Comparison of ENCODE assay signal across 8 cellular contexts in genomic region chr19:53101518-53101917, GRCh38. TPM values are rescaled to one million over a fixed set of nuclear protein-coding genes. Genes with fewer than 3 reads are reported as not detected.
DNase-seq lines count a peak whose midpoint lies in the region; ATAC-seq and TF ChIP-seq lines count a peak whose summit lies in the region.

No MANE protein-coding gene starts in this region.

- no peak overlapping the region for H3K4ac ChIP-seq in H9 (ENCODE audit: low read depth, low read length)

- peaks cover 7 to 26% (median 22%) of the 10 kb centered on the region in 3 experiments for H3K36me3 Mint-ChIP-seq in H9 (ENCODE audit: insufficient read depth in 1 of 3, low read depth in 3 of 3)
- H3K36me3 Mint-ChIP-seq in activated T-helper 2 cell treated with anti-CD3 and anti-CD28 coated beads, Interferon-gamma antibody, Interleukin-2, Interleukin-4, amounts not matched to agents 10 μg/mL and 5 μg/mL and 100 μg/mL, durations not matched to agents 14 hours and 24 hours and 36 hours (ENCODE audit: low read depth), result peaks cover 56% of the 10 kb centered on the region
- peaks cover 16% of the 10 kb centered on the region for H3K36me3 Mint-ChIP-seq in mesothelial cell of epicardium

- no peak overlapping the region for H3K14ac ChIP-seq in H9 (ENCODE audit: insufficient read depth, low read length)

- H2AK5ac ChIP-seq in H9 (ENCODE audit: insufficient read length, low read length), result no peak overlapping the region

- H3K18ac ChIP-seq in H9 (ENCODE audit: insufficient read length, low read depth, low read length), result no peak overlapping the region

- H3K4me3 ChIP-seq in BLaER1, result peak overlapping the region; percentile 79

- H3K9ac ChIP-seq in BLaER1 (peak overlapping the region; percentile 88), H9 (ENCODE audit: extremely low read depth, insufficient read length, low read length) (no peak overlapping the region)

- H4K91ac ChIP-seq in H9 (ENCODE audit: insufficient read length, low read depth, low read length), result no peak overlapping the region

- TF ChIP-seq CTCF in H9 (conservative IDR thresholded peaks at IDR 0.05) (no peak), mesothelial cell of epicardium (IDR thresholded peaks at IDR 0.05; ENCODE audit: unreplicated experiment) (no peak)

- H2BK12ac ChIP-seq in H9 (ENCODE audit: insufficient read length, low read depth, low read length), result no peak overlapping the region

- H2BK5ac ChIP-seq in H9 (ENCODE audit: insufficient read length, low read length), result no peak overlapping the region

- H3K9me3 ChIP-seq in BLaER1, result no peaks in the 10 kb centered on the region
- no peaks in the 10 kb centered on the region for H3K9me3 ChIP-seq in H9 (ENCODE audit: control insufficient read depth, low read depth, low read length)

- peaks cover 32% of the 10 kb centered on the region for H3K4me1 ChIP-seq in BLaER1
- H3K4me1 ChIP-seq in H9 (ENCODE audit: insufficient read depth, low read length), result no peaks in the 10 kb centered on the region

- peak overlapping the region; percentile 98 for H3K4me2 ChIP-seq in BLaER1
- H3K4me2 ChIP-seq in H9 (ENCODE audit: insufficient read depth, insufficient read length, low read length), result peak overlapping the region; percentile 90

- no peak overlapping the region for H3K23ac ChIP-seq in H9 (ENCODE audit: insufficient read length, low read depth, low read length)

- H4K20me1 ChIP-seq in BLaER1, result peaks cover 55% of the 10 kb centered on the region
- H4K20me1 ChIP-seq in H9 (ENCODE audit: control insufficient read depth, insufficient read depth, insufficient read length), result no peaks in the 10 kb centered on the region

- H3K27me3 Mint-ChIP-seq in H9 (ENCODE audit: low read depth), result peaks cover 10% of the 10 kb centered on the region
- H3K27me3 Mint-ChIP-seq in activated T-helper 2 cell treated with anti-CD3 and anti-CD28 coated beads, Interferon-gamma antibody, Interleukin-2, Interleukin-4, amounts not matched to agents 10 μg/mL and 5 μg/mL and 100 μg/mL, durations not matched to agents 14 hours and 24 hours and 36 hours (ENCODE audit: low read depth), result no peaks in the 10 kb centered on the region
- H3K27me3 Mint-ChIP-seq in mesothelial cell of epicardium (ENCODE audit: low read depth), result no peaks in the 10 kb centered on the region

- H3K4me1 Mint-ChIP-seq in H9 (peaks cover 17 to 19% of the 10 kb centered on the region in 2 experiments), mesothelial cell of epicardium (peaks cover 21% of the 10 kb centered on the region)
- peaks cover 19% of the 10 kb centered on the region for H3K4me1 Mint-ChIP-seq in activated T-helper 2 cell treated with anti-CD3 and anti-CD28 coated beads, Interferon-gamma antibody, Interleukin-2, Interleukin-4, amounts not matched to agents 10 μg/mL and 5 μg/mL and 100 μg/mL, durations not matched to agents 14 hours and 24 hours and 36 hours (ENCODE audit: low read depth)

- H3K27ac ChIP-seq in BLaER1, result no peak overlapping the region
- H3K27ac ChIP-seq in H9 (ENCODE audit: insufficient read length, low read depth, low read length), result no peak overlapping the region

- peaks cover 6% of the 10 kb centered on the region for H3K79me1 ChIP-seq in H9 (ENCODE audit: insufficient read depth, low read depth, low read length, poor library complexity, severe bottlenecking)

- H2AFZ ChIP-seq in H9 (ENCODE audit: low read length), result no peak overlapping the region

- no peak overlapping the region for H4K5ac ChIP-seq in H9 (ENCODE audit: insufficient read length, low read depth, low read length)

- no peaks in the 10 kb centered on the region for H3K27me3 ChIP-seq in BLaER1
- no peaks in the 10 kb centered on the region for H3K27me3 ChIP-seq in H9 (ENCODE audit: insufficient read depth, low read length)

- no peak overlapping the region for H4K8ac ChIP-seq in H9 (replicated peaks; ENCODE audit: insufficient read length, low read depth, low read length)

- no CpG with 5 or more reads among the region's 1 CpG for WGBS in H9 (ENCODE audit: extremely low coverage, insufficient read length, low lambda C conversion rate)

- H3K56ac ChIP-seq in H9 (ENCODE audit: insufficient read length, low read depth, low read length), result no peak overlapping the region

- peaks cover 5% of the 10 kb centered on the region; the same call in 1 of the 2 replicates for H3K79me2 ChIP-seq in H9 (ENCODE audit: insufficient read depth, low read length)

- intact Hi-C loops in activated T-helper 2 cell treated with anti-CD3 and anti-CD28 coated beads, Interferon-gamma antibody, Interleukin-2, Interleukin-4, amounts not matched to agents 10 μg/mL and 5 μg/mL and 100 μg/mL, durations not matched to agents 14 hours and 24 hours and 36 hours (cut with micrococcal nuclease), result loop anchor here (5.0 kb wide), 2 partner anchors 96 to 159 kb away; no protein-coding TSS in a partner anchor

- H3K23me2 ChIP-seq in H9 (ENCODE audit: insufficient read length, low read depth, low read length, poor library complexity, severe bottlenecking), result peaks cover 11% of the 10 kb centered on the region

- no peak for ATAC-seq in HG02884 (IDR thresholded peaks at IDR 0.05; ENCODE audit: unreplicated experiment)
- no peak for ATAC-seq in HG02610 (IDR thresholded peaks at IDR 0.05; ENCODE audit: unreplicated experiment)

- H3K4me3 Mint-ChIP-seq in H9 (peak overlapping the region; percentile 33 to 84), mesothelial cell of epicardium (peak overlapping the region; percentile 79)
- H3K4me3 Mint-ChIP-seq in activated T-helper 2 cell treated with anti-CD3 and anti-CD28 coated beads, Interferon-gamma antibody, Interleukin-2, Interleukin-4, amounts not matched to agents 10 μg/mL and 5 μg/mL and 100 μg/mL, durations not matched to agents 14 hours and 24 hours and 36 hours (ENCODE audit: low read depth), result peak overlapping the region; percentile 87

- H3K9me3 Mint-ChIP-seq in H9, result no peaks in the 10 kb centered on the region
- peaks cover 37% of the 10 kb centered on the region for H3K9me3 Mint-ChIP-seq in activated T-helper 2 cell treated with anti-CD3 and anti-CD28 coated beads, Interferon-gamma antibody, Interleukin-2, Interleukin-4, amounts not matched to agents 10 μg/mL and 5 μg/mL and 100 μg/mL, durations not matched to agents 14 hours and 24 hours and 36 hours
- H3K9me3 Mint-ChIP-seq in mesothelial cell of epicardium, result no peaks in the 10 kb centered on the region

- H3T11ph ChIP-seq in H9 (ENCODE audit: low read length), result no peak overlapping the region

- DNase-seq in H9, result no peak
- DNase-seq in activated T-helper 2 cell treated with anti-CD3 and anti-CD28 coated beads, Interferon-gamma antibody, Interleukin-2, Interleukin-4, amounts not matched to agents 10 μg/mL and 5 μg/mL and 100 μg/mL, durations not matched to agents 14 hours and 24 hours and 36 hours (ENCODE audit: low spot score), result no peak
- no peak for DNase-seq in mesothelial cell of epicardium (ENCODE audit: low spot score in 2 of 2, unreplicated experiment in 2 of 2)
- no peak for DNase-seq in effector CD8-positive, alpha-beta T cell (lab: John Stamatoyannopoulos, UW)
- DNase-seq in COR-L47 (lab: John Stamatoyannopoulos, UW), result no peak

- H3K36me3 ChIP-seq in BLaER1, result peaks cover 36% of the 10 kb centered on the region

- no peak overlapping the region for H2BK120ac ChIP-seq in H9 (ENCODE audit: low read depth, low read length, poor library complexity, severe bottlenecking)

- H2BK20ac ChIP-seq in H9 (ENCODE audit: low read depth, low read length, poor library complexity, severe bottlenecking), result no peak overlapping the region

- no peak overlapping the region for H2BK15ac ChIP-seq in H9 (ENCODE audit: low read depth, low read length)

- H3K27ac Mint-ChIP-seq in H9, result no peak overlapping the region
- H3K27ac Mint-ChIP-seq in activated T-helper 2 cell treated with anti-CD3 and anti-CD28 coated beads, Interferon-gamma antibody, Interleukin-2, Interleukin-4, amounts not matched to agents 10 μg/mL and 5 μg/mL and 100 μg/mL, durations not matched to agents 14 hours and 24 hours and 36 hours, result peak overlapping the region; percentile 84
- H3K27ac Mint-ChIP-seq in mesothelial cell of epicardium, result no peak overlapping the region

RNA-seq across cellular contexts. Expression of gene ZNF160, which starts 1.7 kb away (rescaled TPM):
- 31.1 and 31.7 TPM in 2 replicates for total RNA-seq in H9 (2021)
- 35.3 and 39.3 TPM in 2 replicates for total RNA-seq in activated T-helper 2 cell treated with anti-CD3 and anti-CD28 coated beads, Interferon-gamma antibody, Interleukin-2, Interleukin-4, amounts not matched to agents 10 μg/mL and 5 μg/mL and 100 μg/mL, durations not matched to agents 14 hours and 24 hours and 36 hours
- 67.8 to 71.0 TPM (median 68.3 TPM) in 3 replicates for total RNA-seq in mesothelial cell of epicardium

RNA-seq across cellular contexts. Expression of gene ZNF415, which starts 31.2 kb away (rescaled TPM):
- total RNA-seq in H9 (2021), result 10.3 and 12.3 TPM in 2 replicates
- total RNA-seq in activated T-helper 2 cell treated with anti-CD3 and anti-CD28 coated beads, Interferon-gamma antibody, Interleukin-2, Interleukin-4, amounts not matched to agents 10 μg/mL and 5 μg/mL and 100 μg/mL, durations not matched to agents 14 hours and 24 hours and 36 hours, result 0.39 and 0.41 TPM in 2 replicates
- 13.1 to 15.6 TPM (median 13.8 TPM) in 3 replicates for total RNA-seq in mesothelial cell of epicardium

RNA-seq across cellular contexts. Expression of gene ERVV-2, which starts 57.0 kb away (rescaled TPM):
- total RNA-seq in H9 (2021), result not detected in 2 replicates
- total RNA-seq in activated T-helper 2 cell treated with anti-CD3 and anti-CD28 coated beads, Interferon-gamma antibody, Interleukin-2, Interleukin-4, amounts not matched to agents 10 μg/mL and 5 μg/mL and 100 μg/mL, durations not matched to agents 14 hours and 24 hours and 36 hours, result not detected in 2 replicates
- total RNA-seq in mesothelial cell of epicardium, result not detected in 3 replicates

RNA-seq across cellular contexts. Expression of gene ZNF347, which starts 57.3 kb away (rescaled TPM):
- total RNA-seq in H9 (2021) (17.8 and 18.8 TPM in 2 replicates), mesothelial cell of epicardium (12.1 to 15.6 TPM (median 14.8 TPM) in 3 replicates)
- total RNA-seq in activated T-helper 2 cell treated with anti-CD3 and anti-CD28 coated beads, Interferon-gamma antibody, Interleukin-2, Interleukin-4, amounts not matched to agents 10 μg/mL and 5 μg/mL and 100 μg/mL, durations not matched to agents 14 hours and 24 hours and 36 hours, result 5.4 and 7.8 TPM in 2 replicates
